Comparison of ENCODE assay signal across 9 cellular contexts in genomic region chr9:69036799-69037198, GRCh38. TPM values are rescaled to one million over a fixed set of nuclear protein-coding genes. Genes with fewer than 3 reads are reported as not detected.
A peak's percentile ranks its signal among the peaks of the same experiment; 100 is the strongest.
DNase-seq lines count a peak whose midpoint lies in the region; ATAC-seq and TF ChIP-seq lines count a peak whose summit lies in the region.
"Had no signal": no experiment of that assay in that cellular context is flagged by ENCODE, and none has a peak within 500 bp of the region (broad histone marks: within the 10 kb centered on the region; RNA-seq: fewer than 3 reads in every experiment).

No MANE protein-coding gene starts in this region.

- peak overlapping the region; percentile 95 for H3K27ac Mint-ChIP-seq in activated T-cell treated with anti-CD3 and anti-CD28 coated beads, Interleukin-2, amount 50 U/mL, for 24 hours
- peak overlapping the region; percentile 91 for H3K27ac Mint-ChIP-seq in activated naive CD8-positive, alpha-beta T cell treated with anti-CD3 and anti-CD28 coated beads for 36 hours

- H3K9me3 Mint-ChIP-seq in activated T-cell treated with anti-CD3 and anti-CD28 coated beads, Interleukin-2, amount 50 U/mL, for 24 hours: no peaks in the 10 kb centered on the region
- no peaks in the 10 kb centered on the region for H3K9me3 Mint-ChIP-seq in activated naive CD8-positive, alpha-beta T cell treated with anti-CD3 and anti-CD28 coated beads for 36 hours

- TF ChIP-seq POLR2A in testis (IDR thresholded peaks at IDR 0.05): no peak

- no peak for TF ChIP-seq CTCF in kidney epithelial cell (IDR thresholded peaks at IDR 0.05; ENCODE audit: insufficient read depth, low read length, poor library complexity, severe bottlenecking)
- TF ChIP-seq CTCF in testis (IDR thresholded peaks at IDR 0.05): no peak

- peak overlapping the region; percentile 96 for H3K4me3 Mint-ChIP-seq in activated T-cell treated with anti-CD3 and anti-CD28 coated beads, Interleukin-2, amount 50 U/mL, for 24 hours
- peak overlapping the region; percentile 96 for H3K4me3 Mint-ChIP-seq in activated naive CD8-positive, alpha-beta T cell treated with anti-CD3 and anti-CD28 coated beads for 36 hours

- H3K9me3 ChIP-seq in testis: no peaks in the 10 kb centered on the region

- peaks cover 27% of the 10 kb centered on the region for H3K36me3 Mint-ChIP-seq in activated T-cell treated with anti-CD3 and anti-CD28 coated beads, Interleukin-2, amount 50 U/mL, for 24 hours (ENCODE audit: low read depth)
- H3K36me3 Mint-ChIP-seq in activated naive CD8-positive, alpha-beta T cell treated with anti-CD3 and anti-CD28 coated beads for 36 hours: peaks cover 21% of the 10 kb centered on the region

- no peak for ATAC-seq in HG02981 (IDR thresholded peaks at IDR 0.05; ENCODE audit: unreplicated experiment)
- ATAC-seq in HG02798 (IDR thresholded peaks at IDR 0.05; ENCODE audit: poor library complexity, unreplicated experiment): no peak
- ATAC-seq in GM21367 (IDR thresholded peaks at IDR 0.05; ENCODE audit: unreplicated experiment): no peak

- peaks cover 13% of the 10 kb centered on the region for H3K4me1 ChIP-seq in testis

- WGBS in testis, 2 donors: 16 to 20% methylated on average over 10 of the region's 10 CpGs

- H3K27ac ChIP-seq in testis: peak overlapping the region; percentile 83 to 85

- H3K27me3 Mint-ChIP-seq in activated T-cell treated with anti-CD3 and anti-CD28 coated beads, Interleukin-2, amount 50 U/mL, for 24 hours: no peaks in the 10 kb centered on the region
- H3K27me3 Mint-ChIP-seq in activated naive CD8-positive, alpha-beta T cell treated with anti-CD3 and anti-CD28 coated beads for 36 hours: no peaks in the 10 kb centered on the region

- H3K36me3 ChIP-seq in kidney epithelial cell (ENCODE audit: control insufficient read depth, insufficient read depth, low read length) (no peaks in the 10 kb centered on the region), testis (ENCODE audit: low read depth, missing control alignments) (no peaks in the 10 kb centered on the region)

- intact Hi-C loops in testis (cut with DNase I; ENCODE audit: low total_unique reads): no loop called here

- no peaks in the 10 kb centered on the region for H3K27me3 ChIP-seq in kidney epithelial cell (ENCODE audit: control insufficient read depth, insufficient read depth, low read length)
- H3K27me3 ChIP-seq in testis: no peaks in the 10 kb centered on the region

- no peak for DNase-seq in activated T-cell treated with anti-CD3 and anti-CD28 coated beads, Interleukin-2, amount 50 U/mL, for 24 hours
- no peak for DNase-seq in activated T-cell treated with anti-CD3 and anti-CD28 coated beads, Interleukin-2, amount 50 U/mL, for 1 hour
- no peak for DNase-seq in activated naive CD8-positive, alpha-beta T cell treated with anti-CD3 and anti-CD28 coated beads for 36 hours
- DNase-seq in kidney epithelial cell (ENCODE audit: low read depth) (no peak), testis (no peak)

- peak overlapping the region; percentile 71 for H3K4me3 ChIP-seq in kidney epithelial cell (ENCODE audit: low read depth, low read length)
- peak overlapping the region; percentile 71 to 73 for H3K4me3 ChIP-seq in testis

- peaks cover 22% of the 10 kb centered on the region for H3K4me1 Mint-ChIP-seq in activated T-cell treated with anti-CD3 and anti-CD28 coated beads, Interleukin-2, amount 50 U/mL, for 24 hours (ENCODE audit: low read depth)
- peaks cover 7% of the 10 kb centered on the region for H3K4me1 Mint-ChIP-seq in activated naive CD8-positive, alpha-beta T cell treated with anti-CD3 and anti-CD28 coated beads for 36 hours

RNA-seq across cellular contexts. Expression of gene FXN, which starts 1.2 kb away (rescaled TPM):
- 10 to 100 TPM; 32.0 to 35.9 TPM for total RNA-seq in activated naive CD8-positive, alpha-beta T cell treated with anti-CD3 and anti-CD28 coated beads for 36 hours
- 9.8 and 11.4 TPM in 2 replicates for total RNA-seq in kidney epithelial cell
- total RNA-seq in testis: 10 to 100 TPM; 14.5 to 29.4 TPM
- polyA plus RNA-seq in testis (ENCODE audit: insufficient read depth, low read depth, low replicate concordance): 19.7 TPM

RNA-seq across cellular contexts. Expression of gene PRKACG, which starts 22.9 kb away (rescaled TPM):
- not detected for total RNA-seq in activated naive CD8-positive, alpha-beta T cell treated with anti-CD3 and anti-CD28 coated beads for 36 hours
- not detected in 2 replicates for total RNA-seq in kidney epithelial cell
- 10 to 100 TPM; 14.0 to 14.2 TPM for total RNA-seq in testis
- polyA plus RNA-seq in testis (ENCODE audit: insufficient read depth, low read depth, low replicate concordance): 46.5 TPM
- total RNA-seq: HT-29 had no signal

Comparison
In these comparisons a context has a peak if more than half of its experiments do, and no peak if none do; other contexts are left out.
1. RNA of gene PRKACG, which starts 22.9 kb away (total RNA-seq): 14.0 to 14.2 TPM in testis; not detected in activated naive CD8-positive, alpha-beta T cell treated with anti-CD3 and anti-CD28 coated beads for 36 hours and not detected in kidney epithelial cell; every median in the first group is over 10 times any median in the second.